Comparison of ENCODE assay signal across 17 cellular contexts in genomic region chr2:24477229-24477628, GRCh38.
"Had no signal": no experiment of that assay in that cellular context is flagged by ENCODE, and none has a peak within 500 bp of the region (broad histone marks: within the 10 kb centered on the region; RNA-seq: fewer than 3 reads in every experiment).

No MANE protein-coding gene starts in this region.

- H3K4me3 Mint-ChIP-seq: activated naive CD4-positive, alpha-beta T cell treated with anti-CD3 and anti-CD28 coated beads, Interleukin-2, amount 50 U/mL, for 24 hours had no signal

- DNase-seq: activated CD4-positive, alpha-beta T cell treated with anti-CD3 and anti-CD28 coated beads, Interleukin-2, amount 50 U/mL, for 4 hours; activated CD4-positive, CD25-positive, alpha-beta regulatory T cell treated with anti-CD3 and anti-CD28 coated beads, Interleukin-2, amount 50 U/mL, for 72 hours; activated effector memory CD4-positive, alpha-beta T cell treated with Interleukin-2 at 50 U/mL for 16 hours; activated T-cell treated with anti-CD3 and anti-CD28 coated beads, Interleukin-2, amount 50 U/mL, for 1 hour; caudate nucleus; colonic mucosa; effector CD4-positive, alpha-beta T cell; gastrocnemius medialis; left ventricle myocardium superior; pancreas; stimulated activated CD4-positive, alpha-beta T cell treated with anti-CD3 and anti-CD28 coated beads, Interleukin-4, amount 100 ng/mL, for 4 hours; stomach had no signal

- H3K9me3 ChIP-seq: colonic mucosa, gastrocnemius medialis, pancreas had no signal

- H3K4me1 Mint-ChIP-seq: activated naive CD4-positive, alpha-beta T cell treated with anti-CD3 and anti-CD28 coated beads, Interleukin-2, amount 50 U/mL, for 24 hours had no signal

- H3K36me3 ChIP-seq: colonic mucosa, gastrocnemius medialis, pancreas, stomach had no signal

- H3K9me3 Mint-ChIP-seq: activated naive CD4-positive, alpha-beta T cell treated with anti-CD3 and anti-CD28 coated beads, Interleukin-2, amount 50 U/mL, for 24 hours had no signal

- H3K27ac ChIP-seq: colonic mucosa, gastrocnemius medialis, pancreas, stomach had no signal

- ATAC-seq: gastrocnemius medialis, left ventricle myocardium superior, pancreas had no signal

- H3K27me3 ChIP-seq: colonic mucosa, gastrocnemius medialis, pancreas, stomach had no signal

- H3K36me3 Mint-ChIP-seq: activated naive CD4-positive, alpha-beta T cell treated with anti-CD3 and anti-CD28 coated beads, Interleukin-2, amount 50 U/mL, for 24 hours had no signal

- H3K27me3 Mint-ChIP-seq: activated naive CD4-positive, alpha-beta T cell treated with anti-CD3 and anti-CD28 coated beads, Interleukin-2, amount 50 U/mL, for 24 hours had no signal

- H3K4me1 ChIP-seq: colonic mucosa, gastrocnemius medialis had no signal

- FAIRE-seq: endothelial cell of umbilical vein, keratinocyte, pancreas, TTC549, urothelium cell line had no signal

- H3K27ac Mint-ChIP-seq: activated naive CD4-positive, alpha-beta T cell treated with anti-CD3 and anti-CD28 coated beads, Interleukin-2, amount 50 U/mL, for 24 hours had no signal

- H3K4me3 ChIP-seq: colonic mucosa, gastrocnemius medialis, pancreas, stomach had no signal
